In the genomic region with DNA sequence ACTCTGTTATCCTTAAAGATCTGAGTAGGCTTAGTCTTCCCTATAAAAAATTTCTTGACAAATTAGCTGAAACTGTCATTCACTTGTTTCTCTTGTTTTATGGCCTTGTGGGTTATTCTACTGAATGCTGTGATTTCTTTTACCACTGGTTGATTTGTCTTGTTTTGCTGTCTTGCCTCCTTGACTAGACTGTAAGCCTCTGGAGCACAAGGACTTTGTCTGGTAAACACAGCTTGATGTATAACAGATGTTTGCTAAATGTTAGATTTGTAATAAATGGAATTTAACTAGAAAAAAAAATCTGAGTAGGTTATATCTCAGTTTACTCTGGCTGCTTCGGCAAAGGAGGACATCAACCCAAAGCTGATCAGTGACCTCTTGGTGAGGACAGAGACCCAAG, we compare ENCODE assay signal across 20 cellular contexts. TPM values are rescaled to one million over a fixed set of nuclear protein-coding genes. Genes with fewer than 3 reads are reported as not detected.
DNase-seq lines count a peak whose midpoint lies in the region; ATAC-seq and TF ChIP-seq lines count a peak whose summit lies in the region.
"Had no signal": no experiment of that assay in that cellular context is flagged by ENCODE, and none has a peak within 500 bp of the region (broad histone marks: within the 10 kb centered on the region; RNA-seq: fewer than 3 reads in every experiment).

No MANE protein-coding gene starts in this region.

- H3K27me3 ChIP-seq in Caco-2 (replicated peaks; ENCODE audit: control insufficient read depth, insufficient read depth, low read length) (no peaks in the 10 kb centered on the region), IMR-90 (ENCODE audit: control insufficient read depth, insufficient read depth, low read length) (no peaks in the 10 kb centered on the region), trophoblast cell (ENCODE audit: insufficient read depth, low read length) (no peaks in the 10 kb centered on the region)

- no peak overlapping the region for H2BK12ac ChIP-seq in trophoblast cell (ENCODE audit: low read length)

- H2AK9ac ChIP-seq in IMR-90 (replicated peaks; ENCODE audit: low read depth, low read length, poor library complexity): no peak overlapping the region

- H2BK120ac ChIP-seq in IMR-90 (ENCODE audit: low read depth, low read length): no peak overlapping the region
- no peak overlapping the region for H2BK120ac ChIP-seq in trophoblast cell (ENCODE audit: insufficient read depth, low read length, poor library complexity)

- H2BK5ac ChIP-seq in IMR-90 (ENCODE audit: low read depth, low read length, poor library complexity, severe bottlenecking): peak overlapping the region; percentile 19
- no peak overlapping the region for H2BK5ac ChIP-seq in trophoblast cell (ENCODE audit: low read depth, low read length, poor library complexity)

- H2AFZ ChIP-seq in IMR-90 (replicated peaks; ENCODE audit: low read length, poor library complexity): no peak overlapping the region
- no peak overlapping the region for H2AFZ ChIP-seq in trophoblast cell (ENCODE audit: insufficient read depth, low read length, poor library complexity)
- H2AFZ ChIP-seq: PC-9 had no signal

- BruUV-seq in Caco-2 (replicated peaks; lab: Mats Ljungman, UMichigan) (no TSS peak), IMR-90 (replicated peaks; lab: Mats Ljungman, UMichigan) (no TSS peak)

- H4K5ac ChIP-seq in IMR-90 (ENCODE audit: low read depth, low read length): no peak overlapping the region

- no peaks in the 10 kb centered on the region for H3K9me3 Mint-ChIP-seq in Caco-2 (ENCODE audit: unreplicated experiment)
- H3K9me3 Mint-ChIP-seq: activated B cell treated with CpG ODN at 0.5 μM for 24 hours; activated naive CD4-positive, alpha-beta T cell treated with anti-CD3 and anti-CD28 coated beads, Interleukin-2, amount 50 U/mL, for 24 hours had no signal

- H3K4me2 ChIP-seq in IMR-90 (ENCODE audit: low read depth, low read length) (no peak overlapping the region), trophoblast cell (ENCODE audit: low read length) (no peak overlapping the region)
- H3K4me2 ChIP-seq: PC-9 had no signal

- no peaks in the 10 kb centered on the region for H3K79me2 ChIP-seq in trophoblast cell (ENCODE audit: control insufficient read depth, insufficient read depth, low read length, poor library complexity)

- H2AK5ac ChIP-seq in IMR-90 (ENCODE audit: low read depth, low read length) (no peak overlapping the region), trophoblast cell (ENCODE audit: low read length) (no peak overlapping the region)

- H3K9ac ChIP-seq in IMR-90 (ENCODE audit: low read depth, low read length) (no peak overlapping the region), trophoblast cell (ENCODE audit: low read length) (no peak overlapping the region)

- no peaks in the 10 kb centered on the region for H3K27me3 Mint-ChIP-seq in Caco-2 (ENCODE audit: insufficient read depth, unreplicated experiment)
- H3K27me3 Mint-ChIP-seq: activated B cell treated with CpG ODN at 0.5 μM for 24 hours; activated naive CD4-positive, alpha-beta T cell treated with anti-CD3 and anti-CD28 coated beads, Interleukin-2, amount 50 U/mL, for 24 hours had no signal

- intact Hi-C loops in Caco-2 (cut with micrococcal nuclease; ENCODE audit: unreplicated experiment): no loop called here
- intact Hi-C loops in IMR-90 (cut with micrococcal nuclease): loop anchor here (10.0 kb wide), 2 partner anchors 225 to 575 kb away; partner anchors contain the start of gene CALB2

- H4K12ac ChIP-seq in trophoblast cell (ENCODE audit: low read depth, low read length): no peak overlapping the region

- CTCF ChIA-PET in Caco-2 (lab: Charles Lee) (interaction anchor here (1.7 kb wide), 1 partner anchor 9 kb away, joined by 6 read pairs; no protein-coding TSS in a partner anchor), IMR-90 (lab: Yijun Ruan, JAX) (interaction anchor here (0.6 to 1.6 kb wide), 4 partner anchors 9 to 720 kb away, joined by 3 to 5 read pairs (median 3); no protein-coding TSS in a partner anchor)

- peaks cover 10% of the 10 kb centered on the region for H3K4me1 Mint-ChIP-seq in Caco-2 (ENCODE audit: low read depth, unreplicated experiment)
- H3K4me1 Mint-ChIP-seq: activated B cell treated with CpG ODN at 0.5 μM for 24 hours; activated naive CD4-positive, alpha-beta T cell treated with anti-CD3 and anti-CD28 coated beads, Interleukin-2, amount 50 U/mL, for 24 hours had no signal

- dilution Hi-C loops in IMR-90 (cut with HindIII; ENCODE audit: low sequenced_read_pairs, unreplicated experiment): no loop called here

- TF ChIP-seq CTCF in Caco-2 (IDR thresholded peaks at IDR 0.05; ENCODE audit: insufficient read depth in 1 of 2, low read depth in 1 of 2, low read length in 1 of 2, severe bottlenecking in 1 of 2, unreplicated experiment in 1 of 2) (no peak), IMR-90 (conservative IDR thresholded peaks at IDR 0.05; ENCODE audit: low read depth, low read length) (no peak)

- H3K4me3 ChIP-seq in Caco-2 (ENCODE audit: low read depth, low read length) (no peak overlapping the region), IMR-90 (ENCODE audit: insufficient read depth, low read depth, low read length) (no peak overlapping the region), trophoblast cell (ENCODE audit: low read depth, low read length) (no peak overlapping the region)
- H3K4me3 ChIP-seq: lung, PC-9 had no signal

- H3K18ac ChIP-seq in IMR-90 (ENCODE audit: low read depth, low read length) (no peak overlapping the region), trophoblast cell (ENCODE audit: low read length) (no peak overlapping the region)

- no peak overlapping the region for H3K56ac ChIP-seq in IMR-90 (ENCODE audit: extremely low read depth, insufficient read depth, low read length)

- H3K27ac Mint-ChIP-seq in Caco-2 (ENCODE audit: unreplicated experiment): peak overlapping the region; percentile 93
- H3K27ac Mint-ChIP-seq: activated B cell treated with CpG ODN at 0.5 μM for 24 hours; activated naive CD4-positive, alpha-beta T cell treated with anti-CD3 and anti-CD28 coated beads, Interleukin-2, amount 50 U/mL, for 24 hours had no signal

- H3K4ac ChIP-seq in IMR-90 (ENCODE audit: low read depth, low read length) (no peak overlapping the region), trophoblast cell (ENCODE audit: low read depth, low read length) (no peak overlapping the region)

- peaks cover 69% of the 10 kb centered on the region for H3K36me3 Mint-ChIP-seq in Caco-2 (ENCODE audit: insufficient read depth, unreplicated experiment)

- H3K9me3 ChIP-seq in Caco-2: peaks cover 3% of the 10 kb centered on the region; the same call in 1 of the 2 replicates
- peaks cover 2% of the 10 kb centered on the region; the same call in 1 of the 2 replicates for H3K9me3 ChIP-seq in IMR-90 (ENCODE audit: control insufficient read depth, insufficient read depth, low read length)
- peaks cover 7% of the 10 kb centered on the region for H3K9me3 ChIP-seq in trophoblast cell (ENCODE audit: insufficient read depth, low read depth, low read length)

- no peak overlapping the region for H2BK20ac ChIP-seq in IMR-90 (ENCODE audit: low read depth, low read length)

- no peak for TF ChIP-seq POLR2A in IMR-90 (IDR thresholded peaks at IDR 0.05; ENCODE audit: low read depth, low read length)

- H3K36me3 ChIP-seq in Caco-2 (ENCODE audit: control insufficient read depth, insufficient read depth, low read length): peaks cover 15% of the 10 kb centered on the region; the same call in 1 of the 2 replicates
- peaks cover 47% of the 10 kb centered on the region for H3K36me3 ChIP-seq in IMR-90 (ENCODE audit: control insufficient read depth, insufficient read depth, low read length)
- H3K36me3 ChIP-seq in trophoblast cell (ENCODE audit: control insufficient read depth in 1 of 2, insufficient read depth in 2 of 2, low read length in 2 of 2): peaks cover 45 to 53% of the 10 kb centered on the region in 2 experiments

- no peak overlapping the region for H3K27ac ChIP-seq in IMR-90 (ENCODE audit: insufficient read depth, low read length)
- peak overlapping the region; percentile 16 for H3K27ac ChIP-seq in trophoblast cell (ENCODE audit: low read depth, low read length)
- H3K27ac ChIP-seq: PC-9 had no signal

- H3K4me3 Mint-ChIP-seq in Caco-2 (ENCODE audit: unreplicated experiment): peak overlapping the region; percentile 49
- H3K4me3 Mint-ChIP-seq: activated B cell treated with CpG ODN at 0.5 μM for 24 hours; activated naive CD4-positive, alpha-beta T cell treated with anti-CD3 and anti-CD28 coated beads, Interleukin-2, amount 50 U/mL, for 24 hours had no signal

- peaks cover 10% of the 10 kb centered on the region for H3K9me1 ChIP-seq in IMR-90 (ENCODE audit: insufficient read depth, low read length)

- H3K23ac ChIP-seq in IMR-90 (ENCODE audit: low read depth, low read length): no peak overlapping the region
- H3K23ac ChIP-seq in trophoblast cell (ENCODE audit: low read length): no peak overlapping the region

- POLR2A ChIA-PET in Caco-2 (lab: Charles Lee): no interaction called here
- POLR2A ChIA-PET in IMR-90 (lab: Charles Lee; ENCODE audit: unreplicated experiment): interaction anchor here (0.6 kb wide), 1 partner anchor 243 kb away, joined by 3 read pairs; no protein-coding TSS in a partner anchor

- H3K14ac ChIP-seq in IMR-90 (replicated peaks; ENCODE audit: low read depth, low read length): no peak overlapping the region
- H3K14ac ChIP-seq in trophoblast cell (ENCODE audit: low read length): no peak overlapping the region

- in situ Hi-C loops in IMR-90 (cut with MboI; ENCODE audit: low sequenced_read_pairs): loop anchor here (10.0 to 25.0 kb wide), 3 partner anchors 245 to 708 kb away; partner anchors contain the start of genes CMTR2 and ZNF19

- H4K8ac ChIP-seq in IMR-90 (ENCODE audit: low read depth in 2 of 2, low read length in 2 of 2) (no peak overlapping the region), trophoblast cell (ENCODE audit: low read depth, low read length) (no peak overlapping the region)

- no CpG with 5 or more reads among the region's 1 CpG for WGBS in IMR-90 (ENCODE audit: extremely low coverage in 2 of 2, insufficient read length in 1 of 2), 2 experiments
- WGBS in trophoblast cell (ENCODE audit: extremely low coverage, insufficient coverage, insufficient read length): no CpG with 5 or more reads among the region's 1 CpG

- no peak for TF ChIP-seq RAD21 in IMR-90 (IDR thresholded peaks at IDR 0.05; ENCODE audit: low read length)

- H3K79me1 ChIP-seq in IMR-90 (ENCODE audit: low read depth in 1 of 2, low read length in 2 of 2) (peaks cover 0 to 15% of the 10 kb centered on the region in 2 experiments; a peak in 2 of 4 replicates), trophoblast cell (ENCODE audit: low read length) (no peaks in the 10 kb centered on the region)

- H3K4me1 ChIP-seq in Caco-2 (no peaks in the 10 kb centered on the region), IMR-90 (ENCODE audit: control insufficient read depth, insufficient read depth, low read length) (peaks cover 3% of the 10 kb centered on the region; the same call in 1 of the 2 replicates), trophoblast cell (ENCODE audit: control insufficient read depth in 1 of 2, insufficient read depth in 2 of 2, low read length in 2 of 2) (no peaks in the 10 kb centered on the region)

- ATAC-seq in IMR-90 (ENCODE audit: low read depth): peak; percentile 30
- no peak for ATAC-seq in GM18498 (IDR thresholded peaks at IDR 0.05; ENCODE audit: unreplicated experiment)
- ATAC-seq in GM18502 (IDR thresholded peaks at IDR 0.05; ENCODE audit: poor library complexity, unreplicated experiment): no peak

- H4K91ac ChIP-seq in IMR-90 (ENCODE audit: insufficient read depth, low read depth, low read length) (no peak overlapping the region), trophoblast cell (ENCODE audit: low read depth, low read length) (no peak overlapping the region)

- DNase-seq in Caco-2: no peak
- peak; percentile 28 for DNase-seq in IMR-90
- peak; percentile 74 for DNase-seq in fibroblast of peridontal ligament (ENCODE audit: extremely low read depth)
- no peak for DNase-seq in trophoblast cell
- no peak for DNase-seq in GOT3 (lab: John Stamatoyannopoulos, UW)
- DNase-seq: activated B cell treated with CpG ODN at 0.5 μM for 24 hours; activated CD4-positive, alpha-beta T cell treated with anti-CD3 and anti-CD28 coated beads, Interleukin-2, amount 50 U/mL, for 4 hours; activated CD8-positive, alpha-beta memory T cell treated with anti-CD3 and anti-CD28 coated beads, Interleukin-2, amount 50 U/mL, for 4 hours; cerebellar nuclear complex; effector CD4-positive, alpha-beta T cell; MV-4-11; NCI-H1694; stimulated activated CD4-positive, alpha-beta T cell treated with anti-CD3 and anti-CD28 coated beads, Interleukin-12 subunit alpha, Interleukin-12 subunit beta, amount 100 ng/mL, for 4 hours; stimulated activated CD4-positive, alpha-beta T cell treated with anti-CD3 and anti-CD28 coated beads, Interleukin-4, amount 100 ng/mL, for 24 hours; stimulated activated naive CD4-positive, alpha-beta T cell had no signal

- H4K20me1 ChIP-seq in IMR-90 (ENCODE audit: insufficient read depth, low read length): peaks cover 9% of the 10 kb centered on the region; the same call in 1 of the 2 replicates

- no peak overlapping the region for H2BK15ac ChIP-seq in IMR-90 (ENCODE audit: low read depth, low read length)

RNA-seq across cellular contexts. Expression of gene VAC14, which starts 21.6 kb away (rescaled TPM):
- 63.5 and 67.3 TPM in 2 replicates for total RNA-seq in Caco-2 (2022)
- total RNA-seq in IMR-90 (2012; rRNA removed): 18.3 and 21.1 TPM in 2 replicates
- 40.2 and 48.3 TPM in 2 replicates for polyA plus RNA-seq in IMR-90 (2012; rRNA removed)
- 29.7 and 39.3 TPM in 2 replicates for polyA plus RNA-seq in IMR-90 (2012; cell fraction: cytosol; rRNA removed)
- 29.2 and 68.0 TPM in 2 replicates for polyA plus RNA-seq in IMR-90 (2012; cell fraction: nucleus; rRNA removed; ENCODE audit: low replicate concordance)
- 20.7 and 22.3 TPM in 2 replicates for polyA plus RNA-seq in trophoblast cell (2013)

Comparison
In these comparisons a context has a peak if more than half of its experiments do, and no peak if none do; other contexts are left out.
1. DNase-seq: peak in IMR-90 (single experiment) and fibroblast of peridontal ligament (single experiment); none in Caco-2 (0 of 2), trophoblast cell (0 of 2) and GOT3 (single experiment).